Comparison of ENCODE assay signal across 11 cellular contexts in genomic region chr3:187102073-187102634, GRCh38. TPM values are rescaled to one million over a fixed set of nuclear protein-coding genes. Genes with fewer than 3 reads are reported as not detected.
A peak's percentile ranks its signal among the peaks of the same experiment; 100 is the strongest.
DNase-seq lines count a peak whose midpoint lies in the region; TF ChIP-seq lines count a peak whose summit lies in the region.
"Had no signal": no experiment of that assay in that cellular context is flagged by ENCODE, and none has a peak within 500 bp of the region (broad histone marks: within the 10 kb centered on the region; RNA-seq: fewer than 3 reads in every experiment).

No MANE protein-coding gene starts in this region.

- H3K4me3 ChIP-seq in BLaER1 (no peak overlapping the region), OCI-LY7 (ENCODE audit: low read depth, low read length, poor library complexity, severe bottlenecking) (peak overlapping the region; percentile 40), prostate gland (no peak overlapping the region)
- peak overlapping the region; percentile 39 for H3K4me3 ChIP-seq in effector memory CD4-positive, alpha-beta T cell (ENCODE audit: insufficient read depth, low read depth, low read length, poor library complexity, severe bottlenecking)
- H3K4me3 ChIP-seq: cardiac muscle cell had no signal

- CTCF ChIA-PET in OCI-LY7 (lab: Charles Lee; ENCODE audit: unreplicated experiment) = interaction anchor here (1.0 to 2.1 kb wide), 4 partner anchors 10 to 60 kb away, joined by 4 to 9 read pairs (median 6); partner anchors contain the start of gene RPL39L

- H3K27ac Mint-ChIP-seq in endothelial cell (ENCODE audit: unreplicated experiment) (no peak overlapping the region), type B pancreatic cell (no peak overlapping the region)

- H3K27me3 ChIP-seq in BLaER1 (no peaks in the 10 kb centered on the region), prostate gland (replicated peaks; ENCODE audit: insufficient read depth) (no peaks in the 10 kb centered on the region)
- H3K27me3 ChIP-seq in effector memory CD4-positive, alpha-beta T cell (replicated peaks; ENCODE audit: control insufficient read depth, insufficient read depth, low read length, poor library complexity, severe bottlenecking) = no peaks in the 10 kb centered on the region
- H3K27me3 ChIP-seq: cardiac muscle cell had no signal

- H3K9ac ChIP-seq in BLaER1 = no peak overlapping the region

- POLR2A ChIA-PET in OCI-LY7 (lab: Charles Lee) = interaction anchor here (0.6 to 2.3 kb wide), 19 partner anchors 8 to 1159 kb away, joined by 3 to 10 read pairs (median 5); partner anchors contain the start of gene BCL6

- no peak overlapping the region for H3K4me3 Mint-ChIP-seq in endothelial cell (ENCODE audit: unreplicated experiment)
- H3K4me3 Mint-ChIP-seq in type B pancreatic cell = no peak overlapping the region

- peaks cover 5% of the 10 kb centered on the region; the same call in 1 of the 2 replicates for H3K36me3 ChIP-seq in BLaER1
- no peaks in the 10 kb centered on the region; the same call in 1 of the 2 replicates for H3K36me3 ChIP-seq in OCI-LY7 (ENCODE audit: insufficient read depth, low read length)
- no peaks in the 10 kb centered on the region for H3K36me3 ChIP-seq in effector memory CD4-positive, alpha-beta T cell (ENCODE audit: control insufficient read depth, insufficient read depth, low read length)
- H3K36me3 ChIP-seq in prostate gland = no peaks in the 10 kb centered on the region
- H3K36me3 ChIP-seq: cardiac muscle cell had no signal

- 83% methylated on average over 1 of the region's 1 CpG for WGBS in prostate gland

- no peak for DNase-seq in OCI-LY7 (ENCODE audit: low spot score)
- no peak for DNase-seq in effector memory CD4-positive, alpha-beta T cell
- no peak for DNase-seq in prostate gland (ENCODE audit: low spot score)
- no peak for DNase-seq in NCI-H345 treated with DMSO at 0.1 percent for 48 hours (lab: John Stamatoyannopoulos, UW; ENCODE audit: unreplicated experiment)
- DNase-seq in endothelial cell (ENCODE audit: low spot score) = no peak
- DNase-seq in type B pancreatic cell (ENCODE audit: extremely low spot score, unreplicated experiment) = no peak
- DNase-seq in amniotic stem cell (lab: John Stamatoyannopoulos, UW) = no peak
- DNase-seq: GDM1, NCI-H2107 had no signal

- no peak for TF ChIP-seq POLR2A in prostate gland (IDR thresholded peaks at IDR 0.05)

- H3K9me3 ChIP-seq in BLaER1 = peaks cover 20% of the 10 kb centered on the region
- H3K9me3 ChIP-seq in OCI-LY7 (ENCODE audit: low read length) = peaks cover 13% of the 10 kb centered on the region; the same call in 1 of the 2 replicates
- H3K9me3 ChIP-seq in effector memory CD4-positive, alpha-beta T cell (ENCODE audit: control insufficient read depth, low read length) = no peaks in the 10 kb centered on the region
- H3K9me3 ChIP-seq in prostate gland = no peaks in the 10 kb centered on the region

- no peaks in the 10 kb centered on the region for H4K20me1 ChIP-seq in BLaER1
- H4K20me1 ChIP-seq in OCI-LY7 (ENCODE audit: insufficient read depth, low read length) = no peaks in the 10 kb centered on the region

- peaks cover 1% of the 10 kb centered on the region for H3K27me3 Mint-ChIP-seq in endothelial cell (ENCODE audit: unreplicated experiment)
- H3K27me3 Mint-ChIP-seq in type B pancreatic cell = no peaks in the 10 kb centered on the region

- H3K27ac ChIP-seq in BLaER1 = no peak overlapping the region
- peak overlapping the region; percentile 6 for H3K27ac ChIP-seq in OCI-LY7 (ENCODE audit: low read depth, low read length, poor library complexity, severe bottlenecking)
- peak overlapping the region; percentile 37 for H3K27ac ChIP-seq in effector memory CD4-positive, alpha-beta T cell (ENCODE audit: insufficient read depth, low read length, poor library complexity, severe bottlenecking)
- peak overlapping the region; percentile 6 to 14 for H3K27ac ChIP-seq in prostate gland
- H3K27ac ChIP-seq: cardiac muscle cell had no signal

- H3K36me3 Mint-ChIP-seq in endothelial cell (ENCODE audit: low read depth, unreplicated experiment) (no peaks in the 10 kb centered on the region), type B pancreatic cell (peaks cover 4% of the 10 kb centered on the region)

- H3K9me2 ChIP-seq in OCI-LY7 (ENCODE audit: insufficient read depth, low read length) = no peaks in the 10 kb centered on the region

- H2AFZ ChIP-seq in OCI-LY7 (ENCODE audit: low read length) = peak overlapping the region; percentile 81

- H3K4me1 ChIP-seq in BLaER1 (peaks cover 13% of the 10 kb centered on the region), OCI-LY7 (ENCODE audit: insufficient read depth, low read length, poor library complexity, severe bottlenecking) (peaks cover 24% of the 10 kb centered on the region), prostate gland (replicated peaks) (no peaks in the 10 kb centered on the region)
- H3K4me1 ChIP-seq in effector memory CD4-positive, alpha-beta T cell (ENCODE audit: control insufficient read depth, insufficient read depth, low read length, poor library complexity, severe bottlenecking) = peaks cover 9% of the 10 kb centered on the region

- peaks cover 5% of the 10 kb centered on the region for H3K4me1 Mint-ChIP-seq in endothelial cell (ENCODE audit: unreplicated experiment)
- H3K4me1 Mint-ChIP-seq in type B pancreatic cell (ENCODE audit: unreplicated experiment) = peaks cover 6% of the 10 kb centered on the region

- H3K4me2 ChIP-seq in BLaER1 (peak overlapping the region; percentile 45), OCI-LY7 (ENCODE audit: low read length) (peak overlapping the region; percentile 64)

- TF ChIP-seq CTCF in OCI-LY7 (conservative IDR thresholded peaks at IDR 0.05; ENCODE audit: low read length) (no peak), prostate gland (IDR thresholded peaks at IDR 0.05) (no peak), endothelial cell (IDR thresholded peaks at IDR 0.05; ENCODE audit: unreplicated experiment) (no peak), type B pancreatic cell (conservative IDR thresholded peaks at IDR 0.05) (no peak)

- H3K79me2 ChIP-seq in OCI-LY7 (ENCODE audit: insufficient read depth, low read depth, low read length) = no peaks in the 10 kb centered on the region

- intact Hi-C loops in OCI-LY7 (cut with micrococcal nuclease; ENCODE audit: unreplicated experiment) (no loop called here), prostate gland (cut with DNase I) (no loop called here)

- BruUV-seq in OCI-LY7 (replicated peaks; lab: Mats Ljungman, UMichigan) = no TSS peak

- H3K9me3 Mint-ChIP-seq in endothelial cell (ENCODE audit: unreplicated experiment) (no peaks in the 10 kb centered on the region), type B pancreatic cell (peaks cover 9% of the 10 kb centered on the region)

RNA-seq across cellular contexts. Expression of gene RPL39L, which starts 37.1 kb away (rescaled TPM):
- 79.2 and 92.2 TPM in 2 replicates for total RNA-seq in OCI-LY7 (2014; rRNA removed; shearing (Covaris generic))
- total RNA-seq in OCI-LY7 (2022) (46.2 and 46.5 TPM in 2 replicates), prostate gland (10 to 100 TPM; 27.5 to 57.9 TPM), endothelial cell (ENCODE audit: unreplicated experiment) (8.9 TPM), type B pancreatic cell (ENCODE audit: low replicate concordance) (8.4 and 14.9 TPM in 2 replicates)

Comparison
In these comparisons a context has a peak if more than half of its experiments do, and no peak if none do; other contexts are left out.
1. H3K4me3 ChIP-seq: peak in OCI-LY7 (single experiment) and effector memory CD4-positive, alpha-beta T cell (single experiment); none in BLaER1 (single experiment) and prostate gland (0 of 2).